ENCODE assay signal across 17 cellular contexts in the genomic region with DNA sequence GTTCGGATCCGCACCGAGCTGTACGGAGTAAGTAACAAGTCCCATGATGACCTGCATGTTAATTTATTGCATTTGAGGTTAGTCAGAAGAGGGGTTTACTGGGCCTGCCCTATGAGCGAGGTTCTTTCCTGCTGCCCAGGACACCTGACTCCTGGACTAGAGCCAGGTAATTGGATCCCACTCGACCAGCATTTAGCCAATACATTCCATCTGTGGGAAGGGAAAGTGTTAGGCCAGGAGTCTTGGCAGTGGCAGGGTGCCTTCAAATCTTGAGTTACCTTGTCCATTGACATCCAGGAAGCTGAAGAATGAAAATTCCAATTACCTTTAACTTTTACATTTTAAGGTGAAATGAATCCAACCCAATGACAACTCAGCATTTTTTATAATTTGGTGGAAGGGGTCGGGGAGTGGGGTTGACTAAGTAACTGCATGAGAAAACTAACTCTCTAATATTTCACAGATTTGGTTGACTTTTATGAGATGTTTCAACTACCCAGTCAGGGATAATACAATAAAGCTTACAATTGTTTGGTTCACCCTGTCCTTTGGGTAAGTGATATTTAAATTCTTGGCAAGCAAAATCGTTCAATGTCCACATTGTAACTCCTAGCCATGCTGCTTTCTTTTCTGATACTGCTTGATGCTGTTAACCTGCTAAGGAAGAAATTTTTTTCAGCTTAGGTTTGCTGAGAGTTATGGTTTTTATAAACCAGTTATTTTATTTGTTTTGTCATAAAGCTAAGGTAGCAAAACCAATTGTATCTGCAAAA.
DNase-seq lines count a peak whose midpoint lies in the region; TF ChIP-seq lines count a peak whose summit lies in the region.
"Had no signal": no experiment of that assay in that cellular context is flagged by ENCODE, and none has a peak within 500 bp of the region (broad histone marks: within the 10 kb centered on the region; RNA-seq: fewer than 3 reads in every experiment).

No MANE protein-coding gene starts in this region.

- TF ChIP-seq CTCF in HEK293 (tag by site-specific recombination; IDR thresholded peaks at IDR 0.05) (no peak), VCaP (conservative IDR thresholded peaks at IDR 0.05) (no peak), mesothelial cell of epicardium (IDR thresholded peaks at IDR 0.05; ENCODE audit: unreplicated experiment) (no peak), GM10248 (IDR thresholded peaks at IDR 0.05; ENCODE audit: control extremely low read depth, extremely low read depth, low read depth, missing control alignments) (no peak)

- H3K27ac Mint-ChIP-seq in mesothelial cell of epicardium: peak overlapping the region; percentile 68

- no peak overlapping the region for H3K4me3 Mint-ChIP-seq in mesothelial cell of epicardium
- H3K4me3 Mint-ChIP-seq: central memory CD8-positive, alpha-beta T cell; effector memory CD8-positive, alpha-beta T cell had no signal

- no peak overlapping the region for H3K9ac ChIP-seq in BLaER1
- H3K9ac ChIP-seq: GM23248 had no signal

- no peaks in the 10 kb centered on the region for H3K36me3 Mint-ChIP-seq in mesothelial cell of epicardium

- H3K27ac ChIP-seq in BLaER1 (peak overlapping the region; percentile 8; the same call in 1 of the 2 replicates), HEK293 (ENCODE audit: extremely low read depth, low read depth, low read length) (no peak overlapping the region), VCaP (peak overlapping the region; percentile 54)
- H3K27ac ChIP-seq: GM23248 had no signal

- H3K36me3 ChIP-seq in BLaER1 (no peaks in the 10 kb centered on the region), HEK293 (ENCODE audit: control insufficient read depth in 2 of 2, insufficient read depth in 1 of 2, low read length in 2 of 2) (no peaks in the 10 kb centered on the region)

- H3K4me3 ChIP-seq in BLaER1: no peak overlapping the region
- H3K4me3 ChIP-seq in HEK293 (ENCODE audit: low read depth, low read length): no peak overlapping the region
- H3K4me3 ChIP-seq: GM23248 had no signal

- H3K9me3 ChIP-seq in BLaER1 (no peaks in the 10 kb centered on the region), HEK293 (ENCODE audit: control insufficient read depth, insufficient read depth, low read depth, low read length) (no peaks in the 10 kb centered on the region)

- POLR2A ChIA-PET in HEK293 (lab: Yijun Ruan, JAX): no interaction called here
- POLR2A ChIA-PET in GM10248 (lab: Yijun Ruan, JAX): no interaction called here

- peaks cover 26% of the 10 kb centered on the region for H3K4me1 Mint-ChIP-seq in mesothelial cell of epicardium

- no peaks in the 10 kb centered on the region for H4K20me1 ChIP-seq in BLaER1

- H3K27me3 Mint-ChIP-seq in mesothelial cell of epicardium (ENCODE audit: low read depth): no peaks in the 10 kb centered on the region
- H3K27me3 Mint-ChIP-seq: central memory CD8-positive, alpha-beta T cell had no signal

- H3K27me3 ChIP-seq in BLaER1: no peaks in the 10 kb centered on the region

- H3K4me2 ChIP-seq in BLaER1: peak overlapping the region; percentile 55; the same call in 1 of the 2 replicates

- CTCF ChIA-PET in HEK293 (lab: Yijun Ruan, JAX) (interaction anchor here (1.4 kb wide), 1 partner anchor 17 kb away, joined by 6 read pairs; no protein-coding TSS in a partner anchor), GM10248 (lab: Yijun Ruan, JAX) (interaction anchor here (0.7 to 4.5 kb wide), 8 partner anchors 7 to 116 kb away, joined by 3 to 30 read pairs (median 4); no protein-coding TSS in a partner anchor)

- H3K9me3 Mint-ChIP-seq in mesothelial cell of epicardium: no peaks in the 10 kb centered on the region
- H3K9me3 Mint-ChIP-seq: central memory CD8-positive, alpha-beta T cell; effector memory CD8-positive, alpha-beta T cell had no signal

- DNase-seq in mesothelial cell of epicardium (ENCODE audit: low spot score in 2 of 2, unreplicated experiment in 2 of 2): no peak
- DNase-seq in activated CD4-positive, alpha-beta T cell treated with anti-CD3 and anti-CD28 coated beads, Interleukin-2, amount 50 U/mL, for 1 hour: no peak
- DNase-seq in GM10248 (ENCODE audit: extremely low spot score): no peak
- no peak for DNase-seq in NAMALWA (ENCODE audit: low spot score)
- DNase-seq in COLO829 (ENCODE audit: low spot score): no peak
- DNase-seq: COR-L47; effector memory CD8-positive, alpha-beta T cell; GM23248; kidney glomerular epithelial cell; NCI-H1105; SIG-M5; stimulated activated CD4-positive, alpha-beta T cell treated with anti-CD3 and anti-CD28 coated beads, Interleukin-2, amount 100 ng/mL, for 48 hours; T-helper 2 cell had no signal

- H3K4me1 ChIP-seq in BLaER1: peaks cover 41% of the 10 kb centered on the region
- no peaks in the 10 kb centered on the region for H3K4me1 ChIP-seq in HEK293 (ENCODE audit: control insufficient read depth, insufficient read depth, low read length)

TF ChIP-seq in HEK293, 187 proteins besides CTCF, POLR2A, EP300 and RAD21:
- TF ChIP-seq, protein P1, sequence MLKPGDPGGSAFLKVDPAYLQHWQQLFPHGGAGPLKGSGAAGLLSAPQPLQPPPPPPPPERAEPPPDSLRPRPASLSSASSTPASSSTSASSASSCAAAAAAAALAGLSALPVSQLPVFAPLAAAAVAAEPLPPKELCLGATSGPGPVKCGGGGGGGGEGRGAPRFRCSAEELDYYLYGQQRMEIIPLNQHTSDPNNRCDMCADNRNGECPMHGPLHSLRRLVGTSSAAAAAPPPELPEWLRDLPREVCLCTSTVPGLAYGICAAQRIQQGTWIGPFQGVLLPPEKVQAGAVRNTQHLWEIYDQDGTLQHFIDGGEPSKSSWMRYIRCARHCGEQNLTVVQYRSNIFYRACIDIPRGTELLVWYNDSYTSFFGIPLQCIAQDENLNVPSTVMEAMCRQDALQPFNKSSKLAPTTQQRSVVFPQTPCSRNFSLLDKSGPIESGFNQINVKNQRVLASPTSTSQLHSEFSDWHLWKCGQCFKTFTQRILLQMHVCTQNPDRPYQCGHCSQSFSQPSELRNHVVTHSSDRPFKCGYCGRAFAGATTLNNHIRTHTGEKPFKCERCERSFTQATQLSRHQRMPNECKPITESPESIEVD (tag by site-specific recombination; IDR thresholded peaks at IDR 0.05): no peak
- TF ChIP-seq ZNF785 (tag by site-specific recombination; IDR thresholded peaks at IDR 0.05) (no peak), ZNF16 (tag by site-specific recombination; IDR thresholded peaks at IDR 0.05; ENCODE audit: low read depth) (no peak), SCRT2 (tag by site-specific recombination; IDR thresholded peaks at IDR 0.05) (peak; percentile 42)
- TF ChIP-seq, protein P2, sequence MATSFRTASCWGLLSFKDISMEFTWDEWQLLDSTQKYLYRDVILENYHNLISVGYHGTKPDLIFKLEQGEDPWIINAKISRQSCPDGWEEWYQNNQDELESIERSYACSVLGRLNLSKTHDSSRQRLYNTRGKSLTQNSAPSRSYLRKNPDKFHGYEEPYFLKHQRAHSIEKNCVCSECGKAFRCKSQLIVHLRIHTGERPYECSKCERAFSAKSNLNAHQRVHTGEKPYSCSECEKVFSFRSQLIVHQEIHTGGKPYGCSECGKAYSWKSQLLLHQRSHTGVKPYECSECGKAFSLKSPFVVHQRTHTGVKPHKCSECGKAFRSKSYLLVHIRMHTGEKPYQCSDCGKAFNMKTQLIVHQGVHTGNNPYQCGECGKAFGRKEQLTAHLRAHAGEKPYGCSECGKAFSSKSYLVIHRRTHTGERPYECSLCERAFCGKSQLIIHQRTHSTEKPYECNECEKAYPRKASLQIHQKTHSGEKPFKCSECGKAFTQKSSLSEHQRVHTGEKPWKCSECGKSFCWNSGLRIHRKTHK (tag by site-specific recombination; IDR thresholded peaks at IDR 0.05): no peak
TF ChIP-seq in HEK293: peak in this region for 1.
